Comparison of ENCODE assay signal across 21 cellular contexts in the genomic region with DNA sequence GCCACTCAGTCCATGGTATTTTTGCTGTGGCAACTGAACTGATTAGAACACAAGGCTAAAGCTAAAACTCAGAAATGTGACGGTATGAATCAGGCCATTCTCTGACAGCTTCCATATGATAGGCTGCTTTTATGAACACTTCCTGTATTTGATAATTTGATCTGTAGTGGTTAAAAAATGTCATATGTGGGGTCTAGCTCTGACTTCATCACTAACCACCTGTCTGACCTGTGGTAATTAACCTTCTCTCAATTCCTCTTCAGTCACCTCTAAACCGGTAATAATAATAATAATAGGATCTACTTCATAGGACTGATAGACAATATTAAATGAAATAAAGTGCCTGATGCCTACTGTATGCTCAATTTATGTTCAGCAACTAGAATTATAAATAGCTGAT.
DNase-seq lines count a peak whose midpoint lies in the region; ATAC-seq and TF ChIP-seq lines count a peak whose summit lies in the region.
"Had no signal": no experiment of that assay in that cellular context is flagged by ENCODE, and none has a peak within 500 bp of the region (broad histone marks: within the 10 kb centered on the region; RNA-seq: fewer than 3 reads in every experiment).

No MANE protein-coding gene starts in this region.

- H3K4me1 ChIP-seq in ascending aorta (no peaks in the 10 kb centered on the region), endodermal cell (ENCODE audit: control insufficient read depth, insufficient read depth, low read length) (no peaks in the 10 kb centered on the region)
- H3K4me1 ChIP-seq: BE2C, esophagus squamous epithelium, sigmoid colon, suprapubic skin had no signal

- WGBS in endodermal cell (ENCODE audit: insufficient coverage in 1 of 2, insufficient read length in 1 of 2), 2 experiments = 98 to 100% methylated on average over 1 of the region's 2 CpGs

- no peak overlapping the region for H3K9ac ChIP-seq in endodermal cell (ENCODE audit: extremely low read depth, low read length, poor library complexity, severe bottlenecking)
- H3K9ac ChIP-seq: SK-N-SH had no signal

- H3K9me3 ChIP-seq in ascending aorta = no peaks in the 10 kb centered on the region
- no peaks in the 10 kb centered on the region for H3K9me3 ChIP-seq in endodermal cell (ENCODE audit: control insufficient read depth, low read length)
- H3K9me3 ChIP-seq: BE2C, esophagus squamous epithelium, neutrophil, sigmoid colon, SK-N-SH, suprapubic skin had no signal

- H3K4me3 ChIP-seq in ascending aorta = no peak overlapping the region
- H3K4me3 ChIP-seq in endodermal cell (ENCODE audit: low read length) = no peak overlapping the region
- H3K4me3 ChIP-seq: esophagus squamous epithelium, heart left ventricle, sigmoid colon, suprapubic skin had no signal

- peak; percentile 66 for ATAC-seq in GM18868 (IDR thresholded peaks at IDR 0.05; ENCODE audit: unreplicated experiment)
- peak; percentile 39 for ATAC-seq in HG02571 (IDR thresholded peaks at IDR 0.05; ENCODE audit: unreplicated experiment)
- peak; percentile 49 for ATAC-seq in HG03139 (IDR thresholded peaks at IDR 0.05; ENCODE audit: unreplicated experiment)
- peak; percentile 88 for ATAC-seq in memory B cell (ENCODE audit: low read depth)
- ATAC-seq: heart left ventricle, PC-3 had no signal

- H3K4me1 Mint-ChIP-seq in memory B cell = peaks cover 4% of the 10 kb centered on the region
- H3K4me1 Mint-ChIP-seq in MCF 10A (ENCODE audit: insufficient read depth, unreplicated experiment) = no peaks in the 10 kb centered on the region
- no peaks in the 10 kb centered on the region for H3K4me1 Mint-ChIP-seq in endodermal cell

- peaks cover 3% of the 10 kb centered on the region for H3K36me3 Mint-ChIP-seq in memory B cell
- H3K36me3 Mint-ChIP-seq in MCF 10A (ENCODE audit: insufficient read depth, unreplicated experiment) = peaks cover 5% of the 10 kb centered on the region
- no peaks in the 10 kb centered on the region for H3K36me3 Mint-ChIP-seq in endodermal cell (ENCODE audit: low read depth)

- DNase-seq in memory B cell (ENCODE audit: low spot score in 2 of 2) (no peak), ascending aorta (ENCODE audit: low spot score in 2 of 2) (no peak), MCF 10A (ENCODE audit: unreplicated experiment) (no peak), endodermal cell (no peak)
- DNase-seq: activated T-cell treated with anti-CD3 and anti-CD28 coated beads, Interleukin-2, amount 50 U/mL, for 24 hours; BE2C; esophagus squamous epithelium; heart left ventricle; midbrain; MM.1S; NCI-H2081; NCI-H524; PC-3; sigmoid colon; SK-N-SH had no signal

- no peaks in the 10 kb centered on the region for H3K36me3 ChIP-seq in ascending aorta
- H3K36me3 ChIP-seq in endodermal cell (ENCODE audit: control insufficient read depth, insufficient read depth, low read length) = no peaks in the 10 kb centered on the region
- H3K36me3 ChIP-seq: BE2C, esophagus squamous epithelium, heart left ventricle, neutrophil, sigmoid colon, suprapubic skin had no signal

- TF ChIP-seq CTCF in ascending aorta (IDR thresholded peaks at IDR 0.05) = no peak
- no peak for TF ChIP-seq CTCF in MCF 10A (IDR thresholded peaks at IDR 0.05; ENCODE audit: unreplicated experiment)
- no peak for TF ChIP-seq CTCF in endodermal cell (conservative IDR thresholded peaks at IDR 0.05)

- H3K27me3 Mint-ChIP-seq in memory B cell = no peaks in the 10 kb centered on the region
- no peaks in the 10 kb centered on the region for H3K27me3 Mint-ChIP-seq in MCF 10A (ENCODE audit: insufficient read depth, unreplicated experiment)
- no peaks in the 10 kb centered on the region for H3K27me3 Mint-ChIP-seq in endodermal cell (ENCODE audit: insufficient read depth)
- H3K27me3 Mint-ChIP-seq: activated T-cell treated with anti-CD3 and anti-CD28 coated beads, Interleukin-2, amount 50 U/mL, for 24 hours had no signal

- H3K27ac Mint-ChIP-seq in memory B cell (no peak overlapping the region), MCF 10A (ENCODE audit: low read depth, unreplicated experiment) (no peak overlapping the region), endodermal cell (no peak overlapping the region)
- H3K27ac Mint-ChIP-seq: activated naive CD8-positive, alpha-beta T cell; activated T-cell treated with anti-CD3 and anti-CD28 coated beads, Interleukin-2, amount 50 U/mL, for 24 hours had no signal

- CTCF ChIA-PET in MCF 10A (lab: Yijun Ruan, JAX) = interaction anchor here (0.6 to 1.3 kb wide), 5 partner anchors 19 to 549 kb away, joined by 3 to 9 read pairs (median 3); no protein-coding TSS in a partner anchor

- no TSS peak for BruUV-seq in MCF 10A (replicated peaks; lab: Mats Ljungman, UMichigan)

- no peaks in the 10 kb centered on the region for H3K27me3 ChIP-seq in ascending aorta
- no peaks in the 10 kb centered on the region for H3K27me3 ChIP-seq in endodermal cell (ENCODE audit: control insufficient read depth, insufficient read depth, low read length, poor library complexity, severe bottlenecking)
- H3K27me3 ChIP-seq: esophagus squamous epithelium, heart left ventricle, neutrophil, sigmoid colon, suprapubic skin had no signal

- no peak overlapping the region for H3K4me3 Mint-ChIP-seq in memory B cell
- H3K4me3 Mint-ChIP-seq in MCF 10A (ENCODE audit: unreplicated experiment) = no peak overlapping the region
- no peak overlapping the region for H3K4me3 Mint-ChIP-seq in endodermal cell
- H3K4me3 Mint-ChIP-seq: activated naive CD8-positive, alpha-beta T cell; activated T-cell treated with anti-CD3 and anti-CD28 coated beads, Interleukin-2, amount 50 U/mL, for 24 hours had no signal

- POLR2A ChIA-PET in MCF 10A (lab: Yijun Ruan, JAX) = interaction anchor here (0.8 kb wide), 1 partner anchor 19 kb away, joined by 3 read pairs; no protein-coding TSS in a partner anchor

- intact Hi-C loops in ascending aorta (cut with DNase I) (no loop called here), MCF 10A (cut with micrococcal nuclease) (no loop called here)

- H3K9me3 Mint-ChIP-seq in memory B cell (no peaks in the 10 kb centered on the region), MCF 10A (ENCODE audit: unreplicated experiment) (no peaks in the 10 kb centered on the region), endodermal cell (no peaks in the 10 kb centered on the region)
- H3K9me3 Mint-ChIP-seq: activated T-cell treated with anti-CD3 and anti-CD28 coated beads, Interleukin-2, amount 50 U/mL, for 24 hours had no signal

- no peak overlapping the region for H3K27ac ChIP-seq in ascending aorta
- H3K27ac ChIP-seq in endodermal cell (ENCODE audit: low read depth, low read length) = no peak overlapping the region
- H3K27ac ChIP-seq: esophagus squamous epithelium, heart left ventricle, neutrophil, sigmoid colon, suprapubic skin had no signal
